In genomic region chr1:37872692-37873091, GRCh38 we compare ENCODE assay signal across 19 cellular contexts. TPM values are rescaled to one million over a fixed set of nuclear protein-coding genes. Genes with fewer than 3 reads are reported as not detected.
DNase-seq lines count a peak whose midpoint lies in the region; ATAC-seq, FAIRE-seq and TF ChIP-seq lines count a peak whose summit lies in the region.
"Had no signal": no experiment of that assay in that cellular context is flagged by ENCODE, and none has a peak within 500 bp of the region (broad histone marks: within the 10 kb centered on the region; RNA-seq: fewer than 3 reads in every experiment).

No MANE protein-coding gene starts in this region.

- H3K4me3 Mint-ChIP-seq in activated T-cell treated with anti-CD3 and anti-CD28 coated beads, Interleukin-2, amount 50 U/mL, for 24 hours = no peak overlapping the region
- H3K4me3 Mint-ChIP-seq in CD4-positive, CD25-positive, alpha-beta regulatory T cell = no peak overlapping the region
- H3K4me3 Mint-ChIP-seq: CD4-positive, alpha-beta memory T cell had no signal

- RAD21 ChIA-PET in GM12878 (lab: Charles Lee; ENCODE audit: unreplicated experiment) = no interaction called here

- peak overlapping the region; percentile 24 for H3K27ac Mint-ChIP-seq in activated T-cell treated with anti-CD3 and anti-CD28 coated beads, Interleukin-2, amount 50 U/mL, for 24 hours
- H3K27ac Mint-ChIP-seq in CD4-positive, CD25-positive, alpha-beta regulatory T cell = peak overlapping the region in 2 of 3 donors; percentile 56 to 63

- no peak for TF ChIP-seq CTCF in GM12878 (IDR thresholded peaks at IDR 0.05 in 2 of 3, conservative IDR thresholded peaks at IDR 0.05 in 1 of 3; ENCODE audit: control insufficient read depth in 2 of 3, extremely low read depth in 1 of 3, insufficient read depth in 1 of 3, low read depth in 3 of 3, low read length in 3 of 3)

- H3K36me3 Mint-ChIP-seq in activated T-cell treated with anti-CD3 and anti-CD28 coated beads, Interleukin-2, amount 50 U/mL, for 24 hours (ENCODE audit: low read depth) = peaks cover 76% of the 10 kb centered on the region
- peaks cover 45% of the 10 kb centered on the region for H3K36me3 Mint-ChIP-seq in CD4-positive, CD25-positive, alpha-beta regulatory T cell

- TF ChIP-seq POLR2A in GM12878 (IDR thresholded peaks at IDR 0.05; ENCODE audit: low read depth, low read length) = no peak

- no peak overlapping the region for H3K27ac ChIP-seq in CD4-positive, CD25-positive, alpha-beta regulatory T cell (ENCODE audit: insufficient read depth, low read length, poor library complexity, severe bottlenecking)
- H3K27ac ChIP-seq in GM12878 (ENCODE audit: control insufficient read depth, insufficient read depth) (no peak overlapping the region), esophagus (ENCODE audit: low read depth in 2 of 2, low read length in 1 of 2) (peak overlapping the region; percentile 80 to 87)
- H3K27ac ChIP-seq: 22Rv1, A549, C4-2B, GM23248 had no signal

- POLR2A ChIA-PET in GM12878 (lab: Charles Lee) = interaction anchor here (0.7 to 1.3 kb wide), 3 partner anchors 13 to 358 kb away, joined by 4 to 5 read pairs (median 5); partner anchors contain the start of gene MTF1

- H3K9me3 ChIP-seq in CD4-positive, CD25-positive, alpha-beta regulatory T cell (ENCODE audit: control insufficient read depth in 2 of 2, low read length in 2 of 2) = no peaks in the 10 kb centered on the region
- H3K9me3 ChIP-seq in GM12878 (replicated peaks; ENCODE audit: control insufficient read depth, insufficient read depth, low read length) = no peaks in the 10 kb centered on the region
- no peaks in the 10 kb centered on the region for H3K9me3 ChIP-seq in esophagus (ENCODE audit: control insufficient read depth in 2 of 2, insufficient read depth in 1 of 2, low read depth in 1 of 2, low read length in 1 of 2)
- H3K9me3 ChIP-seq: A549, HAP-1 had no signal

- TSS peak; percentile 31 for BruUV-seq in GM12878 (replicated peaks; lab: Mats Ljungman, UMichigan)

- no peak overlapping the region for H3K4me2 ChIP-seq in GM12878 (ENCODE audit: control insufficient read depth, insufficient read depth)
- H3K4me2 ChIP-seq: A549 had no signal

- intact Hi-C loops in GM12878 (cut with micrococcal nuclease; ENCODE audit: unreplicated experiment) = no loop called here
- intact Hi-C loops in cardiac septum (cut with DNase I) = no loop called here

- SMC1A ChIA-PET in GM12878 (lab: Charles Lee; ENCODE audit: uncharacterized antibody, unreplicated experiment) = interaction anchor here (0.7 to 1.4 kb wide), 5 partner anchors 9 to 128 kb away, joined by 3 read pairs; no protein-coding TSS in a partner anchor

- no peaks in the 10 kb centered on the region for H3K79me2 ChIP-seq in GM12878 (ENCODE audit: control insufficient read depth, insufficient read depth, low read length)

- H3K4me1 ChIP-seq in CD4-positive, CD25-positive, alpha-beta regulatory T cell (ENCODE audit: control insufficient read depth, insufficient read depth, low read length, poor library complexity, severe bottlenecking) = no peaks in the 10 kb centered on the region
- H3K4me1 ChIP-seq in GM12878 (ENCODE audit: control insufficient read depth, insufficient read depth, low read length) (no peaks in the 10 kb centered on the region), esophagus (ENCODE audit: control insufficient read depth in 2 of 2, insufficient read depth in 2 of 2, low read length in 1 of 2) (no peaks in the 10 kb centered on the region)
- H3K4me1 ChIP-seq: HAP-1 had no signal

- CTCF ChIA-PET in GM12878 (lab: Yijun Ruan, JAX) = interaction anchor here (0.9 kb wide), 1 partner anchor 13 kb away, joined by 4 read pairs; the partner anchor contains the start of gene MTF1

- H3K36me3 ChIP-seq in CD4-positive, CD25-positive, alpha-beta regulatory T cell (ENCODE audit: control insufficient read depth, insufficient read depth, low read length) = peaks cover 61% of the 10 kb centered on the region
- peaks cover 6 to 21% of the 10 kb centered on the region in 2 experiments for H3K36me3 ChIP-seq in GM12878 (ENCODE audit: control insufficient read depth in 2 of 2, insufficient read depth in 2 of 2, low read length in 1 of 2)
- H3K36me3 ChIP-seq in esophagus (ENCODE audit: control insufficient read depth in 2 of 2, insufficient read depth in 2 of 2, low read length in 1 of 2) = peaks cover 0 to 14% of the 10 kb centered on the region in 2 donors

- H3K4me3 ChIP-seq in CD4-positive, CD25-positive, alpha-beta regulatory T cell (ENCODE audit: low read depth, low read length) = no peak overlapping the region
- H3K4me3 ChIP-seq in GM12878 (no peak overlapping the region), esophagus (ENCODE audit: low read depth in 1 of 2, low read length in 2 of 2) (no peak overlapping the region)
- H3K4me3 ChIP-seq: A549, GM23248, HAP-1 had no signal

- no peak for DNase-seq in activated T-cell treated with anti-CD3 and anti-CD28 coated beads, Interleukin-2, amount 50 U/mL, for 24 hours
- DNase-seq in activated T-cell treated with anti-CD3 and anti-CD28 coated beads, Interleukin-2, amount 50 U/mL, for 1 hour = no peak
- no peak for DNase-seq in CD4-positive, CD25-positive, alpha-beta regulatory T cell
- no peak for DNase-seq in GM12878 (ENCODE audit: low read depth, low spot score)
- no peak for DNase-seq in cardiac septum (ENCODE audit: low spot score)
- no peak for DNase-seq in amygdala (lab: John Stamatoyannopoulos, UW)
- DNase-seq in ureter (ENCODE audit: low spot score) = no peak
- DNase-seq: AML-193; Calu3; CD4-positive, alpha-beta memory T cell; DMS79 treated with DMSO at 0.1 percent for 48 hours; GF-D8; GM23248 had no signal

- no peaks in the 10 kb centered on the region for H3K4me1 Mint-ChIP-seq in activated T-cell treated with anti-CD3 and anti-CD28 coated beads, Interleukin-2, amount 50 U/mL, for 24 hours (ENCODE audit: low read depth)
- H3K4me1 Mint-ChIP-seq in CD4-positive, CD25-positive, alpha-beta regulatory T cell = no peaks in the 10 kb centered on the region
- H3K4me1 Mint-ChIP-seq: CD4-positive, alpha-beta memory T cell had no signal

- H3K27me3 ChIP-seq in CD4-positive, CD25-positive, alpha-beta regulatory T cell (ENCODE audit: control insufficient read depth, insufficient read depth, low read length) = no peaks in the 10 kb centered on the region
- H3K27me3 ChIP-seq in GM12878 (replicated peaks in 1 of 2; ENCODE audit: control insufficient read depth in 2 of 2, insufficient read depth in 2 of 2, low read length in 1 of 2) (no peaks in the 10 kb centered on the region), esophagus (ENCODE audit: control insufficient read depth in 1 of 2, insufficient read depth in 2 of 2, low read length in 2 of 2) (no peaks in the 10 kb centered on the region)

- no peak for TF ChIP-seq RAD21 in GM12878 (IDR thresholded peaks at IDR 0.05; ENCODE audit: insufficient read depth, low read depth, low read length)

- no peak overlapping the region for H3K9ac ChIP-seq in GM12878 (ENCODE audit: control insufficient read depth, insufficient read depth, low read length)
- H3K9ac ChIP-seq: GM23248 had no signal

- no peaks in the 10 kb centered on the region for H4K20me1 ChIP-seq in GM12878 (ENCODE audit: control insufficient read depth, insufficient read depth)

- in situ Hi-C loops in GM12878 (cut with MboI) = no loop called here

- TF ChIP-seq EP300 in GM12878 (IDR thresholded peaks at IDR 0.05; ENCODE audit: borderline replicate concordance in 1 of 2, control insufficient read depth in 1 of 2, low read depth in 2 of 2, low read length in 2 of 2) = no peak

- no peak overlapping the region for H2AFZ ChIP-seq in GM12878 (ENCODE audit: control insufficient read depth, low read depth, low read length)
- H2AFZ ChIP-seq: GM23248 had no signal

- WGBS in GM12878 (ENCODE audit: insufficient coverage, insufficient replicate concordance, low lambda C conversion rate, missing lambda C conversion rate) = 100% methylated on average over 1 of the region's 1 CpG
- 95 to 97% methylated on average over 1 of the region's 1 CpG for WGBS in esophagus, 2 donors

- no peak for FAIRE-seq in GM12878 (lab: Jason Lieb, UNC)
- FAIRE-seq: A549, GM19239 had no signal

- no peaks in the 10 kb centered on the region for H3K27me3 Mint-ChIP-seq in activated T-cell treated with anti-CD3 and anti-CD28 coated beads, Interleukin-2, amount 50 U/mL, for 24 hours
- no peaks in the 10 kb centered on the region for H3K27me3 Mint-ChIP-seq in CD4-positive, CD25-positive, alpha-beta regulatory T cell
- H3K27me3 Mint-ChIP-seq: CD4-positive, alpha-beta memory T cell had no signal

- no peaks in the 10 kb centered on the region for H3K9me3 Mint-ChIP-seq in activated T-cell treated with anti-CD3 and anti-CD28 coated beads, Interleukin-2, amount 50 U/mL, for 24 hours
- H3K9me3 Mint-ChIP-seq in CD4-positive, CD25-positive, alpha-beta regulatory T cell = no peaks in the 10 kb centered on the region
- H3K9me3 Mint-ChIP-seq: CD4-positive, alpha-beta memory T cell had no signal

- no peak for ATAC-seq in CD4-positive, CD25-positive, alpha-beta regulatory T cell (ENCODE audit: low read depth in 2 of 2)
- no peak for ATAC-seq in GM12878
- ATAC-seq: A549 had no signal

TF ChIP-seq in GM12878, 131 proteins besides CTCF, POLR2A, EP300 and RAD21 (continues in another document):
- no peak for TF ChIP-seq SIN3A (IDR thresholded peaks at IDR 0.05; ENCODE audit: low read depth, low read length)

RNA-seq across cellular contexts. Expression of gene MTF1, which starts 13.3 kb away (rescaled TPM):
- total RNA-seq in CD4-positive, CD25-positive, alpha-beta regulatory T cell = 34.1 TPM
- 10 to 100 TPM; 16.3 to 22.9 (median 18.7) TPM for polyA plus RNA-seq in CD4-positive, CD25-positive, alpha-beta regulatory T cell
- 6.5 and 6.9 TPM in 2 replicates for total RNA-seq in GM12878 (2013; cell fraction: nucleolus; rRNA removed)
- total RNA-seq in GM12878 (2014; rRNA removed) (2.0 and 2.2 TPM in 2 replicates), GM12878 (2014; rRNA removed; fragmentation: Illumina TruSeq; extraction: Trizol) (6.3 and 6.6 TPM in 2 replicates), GM12878 (2021) (19.2 and 20.4 TPM in 2 replicates), cardiac septum (16.0 TPM), ureter (31.7 TPM)
- polyA plus RNA-seq in GM12878 (2011; ENCODE audit: low read depth) = 4.0 TPM
- polyA plus RNA-seq in GM12878 (2011; rRNA removed) (6.7 and 6.8 TPM in 2 replicates), GM12878 (2014; fragmentation: Illumina TruSeq; extraction: Trizol) (9.4 and 11.8 TPM in 2 replicates), GM12878 (2014; fragmentation: Nextera tagmentation; extraction: Ambion mirVana) (1 to 10 TPM; 2.8 to 4.4 TPM), GM12878 (2014; rRNA removed) (5.5 and 5.6 TPM in 2 replicates), GM12878 (2016; fragmentation: Nextera tagmentation; extraction: Ambion mirVana) (10 to 100 TPM; 13.7 to 14.7 TPM), esophagus (1 to 10 TPM; 3.2 to 5.6 TPM)
- polyA plus RNA-seq in GM12878 (2011; cell fraction: cytosol; rRNA removed) = 5.3 and 5.9 TPM in 2 replicates
- polyA plus RNA-seq in GM12878 (2011; cell fraction: nucleus; rRNA removed) = 5.1 and 14.7 TPM in 2 replicates
- polyA plus RNA-seq in GM12878 (2012) = 4.0 and 8.6 TPM in 2 replicates
- polyA minus RNA-seq in GM12878 (2011; rRNA and poly(A)+ RNA removed) = 10.7 and 28.2 TPM in 2 replicates
- 2.7 and 4.2 TPM in 2 replicates for polyA minus RNA-seq in GM12878 (2011; cell fraction: cytosol; rRNA and poly(A)+ RNA removed)
- 2.8 and 5.0 TPM in 2 replicates for polyA minus RNA-seq in GM12878 (2011; cell fraction: nucleus; rRNA and poly(A)+ RNA removed)

Comparison
In these comparisons a context has a peak if more than half of its experiments do, and no peak if none do; other contexts are left out.
1. H3K27ac ChIP-seq: peak in esophagus (2 of 2); none in CD4-positive, CD25-positive, alpha-beta regulatory T cell (single experiment) and GM12878 (single experiment).